14 cellular contexts compared by ENCODE assay signal in the genomic region with DNA sequence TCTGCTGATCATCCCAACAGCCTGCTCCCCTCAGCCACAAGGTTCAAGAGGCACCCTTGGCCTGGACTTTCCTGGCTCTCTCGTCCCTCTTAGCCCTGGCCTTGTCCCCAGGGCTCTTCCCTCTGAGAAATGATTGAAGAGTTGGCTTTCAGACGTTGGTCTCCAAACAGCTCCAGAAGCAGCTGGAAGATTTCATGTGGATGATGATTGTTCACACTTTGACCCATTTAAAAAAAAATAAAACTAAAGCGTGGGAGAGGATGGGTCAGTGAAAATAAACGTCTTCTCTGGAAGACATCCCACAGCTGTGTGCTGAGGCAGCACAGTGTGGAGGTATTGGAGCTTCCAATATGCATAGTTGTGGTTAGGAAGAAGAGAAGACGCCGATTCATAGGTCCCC. TPM values are rescaled to one million over a fixed set of nuclear protein-coding genes. Genes with fewer than 3 reads are reported as not detected.
A peak's percentile ranks its signal among the peaks of the same experiment; 100 is the strongest.
DNase-seq lines count a peak whose midpoint lies in the region; ATAC-seq and TF ChIP-seq lines count a peak whose summit lies in the region.
"Had no signal": no experiment of that assay in that cellular context is flagged by ENCODE, and none has a peak within 500 bp of the region (broad histone marks: within the 10 kb centered on the region; RNA-seq: fewer than 3 reads in every experiment).

No MANE protein-coding gene starts in this region.

- H3K27ac Mint-ChIP-seq in neural progenitor cell = no peak overlapping the region
- H3K27ac Mint-ChIP-seq in activated naive CD8-positive, alpha-beta T cell treated with anti-CD3 and anti-CD28 coated beads for 36 hours = no peak overlapping the region
- H3K27ac Mint-ChIP-seq: activated B cell treated with CpG ODN at 0.5 μM for 24 hours; CD4-positive, alpha-beta T cell had no signal

- no peak overlapping the region for H2AFZ ChIP-seq in neural progenitor cell (replicated peaks)

- no peak overlapping the region for H3K9ac ChIP-seq in neural progenitor cell

- H3K9me3 ChIP-seq in thyroid gland (no peaks in the 10 kb centered on the region), neural progenitor cell (ENCODE audit: low read depth) (no peaks in the 10 kb centered on the region)

- TF ChIP-seq CTCF in astrocyte of the cerebellum (IDR thresholded peaks at IDR 0.05; ENCODE audit: low read depth, low read length, missing control alignments) (no peak), thyroid gland (IDR thresholded peaks at IDR 0.05) (no peak), neural progenitor cell (IDR thresholded peaks at IDR 0.05) (no peak)

- no peaks in the 10 kb centered on the region for H4K20me1 ChIP-seq in neural progenitor cell (ENCODE audit: low read depth)

- intact Hi-C loops in left ventricle myocardium superior (cut with micrococcal nuclease) = no loop called here
- intact Hi-C loops in sciatic nerve (cut with DNase I) = no loop called here
- intact Hi-C loops in thyroid gland (cut with DNase I) = no loop called here

- no peak for TF ChIP-seq POLR2A in thyroid gland (IDR thresholded peaks at IDR 0.05)

- peaks cover 4% of the 10 kb centered on the region for H3K27me3 Mint-ChIP-seq in neural progenitor cell (ENCODE audit: insufficient read depth, low read depth)
- H3K27me3 Mint-ChIP-seq in activated naive CD8-positive, alpha-beta T cell treated with anti-CD3 and anti-CD28 coated beads for 36 hours = no peaks in the 10 kb centered on the region
- H3K27me3 Mint-ChIP-seq: activated B cell treated with CpG ODN at 0.5 μM for 24 hours; CD4-positive, alpha-beta T cell had no signal

- in situ Hi-C loops in astrocyte of the cerebellum (cut with HindIII; ENCODE audit: low sequenced_read_pairs) = no loop called here

- no peak overlapping the region for H3K4me3 Mint-ChIP-seq in neural progenitor cell
- H3K4me3 Mint-ChIP-seq in activated naive CD8-positive, alpha-beta T cell treated with anti-CD3 and anti-CD28 coated beads for 36 hours = no peak overlapping the region
- H3K4me3 Mint-ChIP-seq: activated B cell treated with CpG ODN at 0.5 μM for 24 hours; CD4-positive, alpha-beta T cell had no signal

- no peaks in the 10 kb centered on the region for H3K36me3 Mint-ChIP-seq in neural progenitor cell
- H3K36me3 Mint-ChIP-seq in activated naive CD8-positive, alpha-beta T cell treated with anti-CD3 and anti-CD28 coated beads for 36 hours = no peaks in the 10 kb centered on the region

- WGBS in thyroid gland, 2 donors = 54 to 62% methylated on average over 6 of the region's 6 CpGs

- no peaks in the 10 kb centered on the region for H3K79me2 ChIP-seq in neural progenitor cell (ENCODE audit: low read depth)

- DNase-seq in EH (ENCODE audit: low read depth) (peak; percentile 86), astrocyte of the cerebellum (ENCODE audit: low read depth) (peak; percentile 80), left ventricle myocardium superior (peak; percentile 60), sciatic nerve (ENCODE audit: low spot score) (peak; percentile 60), thyroid gland (no peak), neural progenitor cell (ENCODE audit: low spot score) (no peak), NCI-H2227 treated with DMSO at 0.1 percent for 48 hours (lab: John Stamatoyannopoulos, UW) (no peak)
- DNase-seq in activated naive CD8-positive, alpha-beta T cell treated with anti-CD3 and anti-CD28 coated beads for 36 hours = no peak
- DNase-seq: activated B cell treated with CpG ODN at 0.5 μM for 24 hours; activated T-cell treated with anti-CD3 and anti-CD28 coated beads for 4 hours; CD4-positive, alpha-beta T cell; Kasumi-1; stimulated activated CD4-positive, alpha-beta T cell treated with anti-CD3 and anti-CD28 coated beads, Interleukin-4, amount 100 ng/mL, for 24 hours; stimulated activated naive CD8-positive, alpha-beta T cell treated with anti-CD3 and anti-CD28 coated beads, Interleukin-15, Interleukin-2, amounts not matched to agents 100 U/mL and 50 U/mL, for 24 hours had no signal

- H3K4me2 ChIP-seq in neural progenitor cell = no peak overlapping the region

- H3K4me1 ChIP-seq in thyroid gland (no peaks in the 10 kb centered on the region), neural progenitor cell (no peaks in the 10 kb centered on the region)

- no peaks in the 10 kb centered on the region for H3F3A ChIP-seq in neural progenitor cell (ENCODE audit: low read depth)

- H3K27me3 ChIP-seq in thyroid gland = no peaks in the 10 kb centered on the region
- H3K27me3 ChIP-seq in neural progenitor cell = no peaks in the 10 kb centered on the region

- H3K27ac ChIP-seq in thyroid gland (no peak overlapping the region), neural progenitor cell (no peak overlapping the region)

- H3K4me1 Mint-ChIP-seq in neural progenitor cell = peaks cover 11% of the 10 kb centered on the region
- H3K4me1 Mint-ChIP-seq in activated naive CD8-positive, alpha-beta T cell treated with anti-CD3 and anti-CD28 coated beads for 36 hours = no peaks in the 10 kb centered on the region
- H3K4me1 Mint-ChIP-seq: activated B cell treated with CpG ODN at 0.5 μM for 24 hours had no signal

- H3K4me3 ChIP-seq in astrocyte of the cerebellum (ENCODE audit: low read depth, low read length) = no peak overlapping the region
- H3K4me3 ChIP-seq in thyroid gland (replicated peaks in 1 of 3) = no peak overlapping the region
- no peak overlapping the region for H3K4me3 ChIP-seq in neural progenitor cell

- ATAC-seq in left ventricle myocardium superior (peak; percentile 96), sciatic nerve (peak; percentile 92)
- ATAC-seq: stimulated activated naive CD8-positive, alpha-beta T cell treated with anti-CD3 and anti-CD28 coated beads, Interleukin-15, Interleukin-2, amounts not matched to agents 100 U/mL and 50 U/mL, for 24 hours had no signal

- no peaks in the 10 kb centered on the region for H3K9me3 Mint-ChIP-seq in neural progenitor cell
- H3K9me3 Mint-ChIP-seq in activated naive CD8-positive, alpha-beta T cell treated with anti-CD3 and anti-CD28 coated beads for 36 hours = no peaks in the 10 kb centered on the region
- H3K9me3 Mint-ChIP-seq: activated B cell treated with CpG ODN at 0.5 μM for 24 hours had no signal

- H3K36me3 ChIP-seq in thyroid gland = no peaks in the 10 kb centered on the region
- H3K36me3 ChIP-seq in neural progenitor cell = no peaks in the 10 kb centered on the region

RNA-seq across cellular contexts. Expression of a gene that starts 54.7 kb away (rescaled TPM):
- total RNA-seq in left ventricle myocardium superior = 7.3 TPM
- 238 TPM for total RNA-seq in sciatic nerve
- 10 to 100 TPM; 13.0 to 37.7 (median 27.8) TPM for total RNA-seq in thyroid gland
- 98.5 and 167 TPM in 2 replicates for total RNA-seq in neural progenitor cell (ENCODE audit: low replicate concordance)
- not detected for total RNA-seq in activated naive CD8-positive, alpha-beta T cell treated with anti-CD3 and anti-CD28 coated beads for 36 hours
- total RNA-seq: activated B cell treated with CpG ODN at 0.5 μM for 24 hours; CD4-positive, alpha-beta T cell had no signal

Comparison
In these comparisons a context has a peak if more than half of its experiments do, and no peak if none do; other contexts are left out.
1. DNase-seq: peak in EH (single experiment), astrocyte of the cerebellum (single experiment), left ventricle myocardium superior (single experiment) and sciatic nerve (single experiment); none in thyroid gland (0 of 2), neural progenitor cell (single experiment), NCI-H2227 treated with DMSO at 0.1 percent for 48 hours (single experiment) and activated naive CD8-positive, alpha-beta T cell treated with anti-CD3 and anti-CD28 coated beads for 36 hours (single experiment).